8 cellular contexts compared by ENCODE assay signal in genomic region chr7:100130608-100131453, GRCh38. TPM values are rescaled to one million over a fixed set of nuclear protein-coding genes. Genes with fewer than 3 reads are reported as not detected.
DNase-seq lines count a peak whose midpoint lies in the region; ATAC-seq and TF ChIP-seq lines count a peak whose summit lies in the region.

No MANE protein-coding gene starts in this region.

- no peaks in the 10 kb centered on the region for H3K36me3 ChIP-seq in ACC112 (ENCODE audit: insufficient read depth, low read length)

- DNase-seq in GM13977 (ENCODE audit: low spot score): peak; percentile 83
- peak; percentile 57 for DNase-seq in NCI-H345 treated with DMSO at 0.1 percent for 48 hours (lab: John Stamatoyannopoulos, UW; ENCODE audit: unreplicated experiment)
- DNase-seq in activated CD4-positive, alpha-beta memory T cell treated with anti-CD3 and anti-CD28 coated beads for 36 hours: peak; percentile 91
- DNase-seq in effector CD4-positive, alpha-beta T cell: peak; percentile 82
- DNase-seq in memory B cell (ENCODE audit: low spot score in 2 of 2): peak; percentile 82 to 88
- peak; percentile 48 to 55 for DNase-seq in stimulated activated CD8-positive, alpha-beta memory T cell treated with anti-CD3 and anti-CD28 coated beads, Interleukin-15, amount 100 ng/mL, for 4 hours (ENCODE audit: low read depth in 2 of 2)

- in situ Hi-C loops in GM13977 (cut with MboI; ENCODE audit: low pct_unique_long_range_greater_than_20kb, low sequenced_read_pairs, unreplicated experiment): loop anchor here (10.0 kb wide), 1 partner anchor 214 kb away; no protein-coding TSS in a partner anchor

- CTCF ChIA-PET in activated CD4-positive, alpha-beta memory T cell treated with anti-CD3 and anti-CD28 coated beads for 36 hours (lab: Charles Lee): interaction anchor here (0.6 to 5.0 kb wide), 28 partner anchors 9 to 749 kb away, joined by 3 to 46 read pairs (median 4); partner anchors contain the start of genes AP4M1, CNPY4, GAL3ST4 and GPC2

- H2AFZ ChIP-seq in ACC112 (ENCODE audit: low read length, unreplicated experiment): no peak overlapping the region

- peaks cover 14% of the 10 kb centered on the region for H3K4me1 Mint-ChIP-seq in activated CD4-positive, alpha-beta memory T cell treated with anti-CD3 and anti-CD28 coated beads for 36 hours (ENCODE audit: low read depth)
- peaks cover 15% of the 10 kb centered on the region for H3K4me1 Mint-ChIP-seq in memory B cell

- H3K79me2 ChIP-seq in ACC112 (ENCODE audit: control insufficient read depth, insufficient read depth, low read length, unreplicated experiment): peaks cover 5% of the 10 kb centered on the region

- peak overlapping the region; percentile 39; the same call in 1 of the 2 replicates for H3K4me3 ChIP-seq in ACC112 (ENCODE audit: low read depth, low read length)

- H3K27ac ChIP-seq in ACC112 (ENCODE audit: low read depth, low read length): no peak overlapping the region

- H3K36me3 Mint-ChIP-seq in activated CD4-positive, alpha-beta memory T cell treated with anti-CD3 and anti-CD28 coated beads for 36 hours: peaks cover 4% of the 10 kb centered on the region
- no peaks in the 10 kb centered on the region for H3K36me3 Mint-ChIP-seq in memory B cell

- no peaks in the 10 kb centered on the region for H3K9me3 Mint-ChIP-seq in activated CD4-positive, alpha-beta memory T cell treated with anti-CD3 and anti-CD28 coated beads for 36 hours
- H3K9me3 Mint-ChIP-seq in memory B cell: no peaks in the 10 kb centered on the region

- TF ChIP-seq CTCF in GM13977 (IDR thresholded peaks at IDR 0.05; ENCODE audit: extremely low read depth, insufficient read depth, missing control alignments): peak; percentile 94

- no peak for ATAC-seq in memory B cell (ENCODE audit: low read depth)
- no peak for ATAC-seq in GM19395 (IDR thresholded peaks at IDR 0.05; ENCODE audit: unreplicated experiment)

- H3K4me3 Mint-ChIP-seq in activated CD4-positive, alpha-beta memory T cell treated with anti-CD3 and anti-CD28 coated beads for 36 hours: no peak overlapping the region
- H3K4me3 Mint-ChIP-seq in memory B cell: no peak overlapping the region

- POLR2A ChIA-PET in activated CD4-positive, alpha-beta memory T cell treated with anti-CD3 and anti-CD28 coated beads for 36 hours (lab: Charles Lee): interaction anchor here (1.1 to 1.5 kb wide), 3 partner anchors 14 to 80 kb away, joined by 3 read pairs; partner anchors contain the start of gene MCM7

- H3K27me3 Mint-ChIP-seq in activated CD4-positive, alpha-beta memory T cell treated with anti-CD3 and anti-CD28 coated beads for 36 hours: no peaks in the 10 kb centered on the region
- no peaks in the 10 kb centered on the region for H3K27me3 Mint-ChIP-seq in memory B cell

- no peak overlapping the region for H3K27ac Mint-ChIP-seq in activated CD4-positive, alpha-beta memory T cell treated with anti-CD3 and anti-CD28 coated beads for 36 hours
- H3K27ac Mint-ChIP-seq in memory B cell: no peak overlapping the region

- intact Hi-C loops in activated CD4-positive, alpha-beta memory T cell treated with anti-CD3 and anti-CD28 coated beads for 36 hours (cut with micrococcal nuclease): loop anchor here (2.0 to 5.0 kb wide), 2 partner anchors 150 to 216 kb away; no protein-coding TSS in a partner anchor

- peaks cover 6% of the 10 kb centered on the region for H3K4me1 ChIP-seq in ACC112 (ENCODE audit: control insufficient read depth, insufficient read depth, low read length, unreplicated experiment)

- no peaks in the 10 kb centered on the region for H3K27me3 ChIP-seq in ACC112 (ENCODE audit: insufficient read depth, low read length)

RNA-seq across cellular contexts. Expression of gene MBLAC1, which starts 4.1 kb away (rescaled TPM):
- total RNA-seq in activated CD4-positive, alpha-beta memory T cell treated with anti-CD3 and anti-CD28 coated beads for 36 hours: 1 to 10 TPM; 2.3 to 3.4 TPM

RNA-seq across cellular contexts. Expression of gene CNPY4, which starts 11.4 kb away (rescaled TPM):
- 10 to 100 TPM; 11.9 to 12.4 TPM for total RNA-seq in activated CD4-positive, alpha-beta memory T cell treated with anti-CD3 and anti-CD28 coated beads for 36 hours

RNA-seq across cellular contexts. Expression of gene TAF6, which starts 11.7 kb away (rescaled TPM):
- 10 to 100 TPM; 54.3 to 63.7 TPM for total RNA-seq in activated CD4-positive, alpha-beta memory T cell treated with anti-CD3 and anti-CD28 coated beads for 36 hours

RNA-seq across cellular contexts. Expression of gene LAMTOR4, which starts 17.9 kb away (rescaled TPM):
- total RNA-seq in activated CD4-positive, alpha-beta memory T cell treated with anti-CD3 and anti-CD28 coated beads for 36 hours: 100 to 1,000 TPM; 136 to 151 TPM

RNA-seq across cellular contexts. Expression of gene TRAPPC14, which starts 27.7 kb away (rescaled TPM):
- 10 to 100 TPM; 17.9 to 19.7 TPM for total RNA-seq in activated CD4-positive, alpha-beta memory T cell treated with anti-CD3 and anti-CD28 coated beads for 36 hours
